ENCODE assay signal across 8 cellular contexts in the genomic region with DNA sequence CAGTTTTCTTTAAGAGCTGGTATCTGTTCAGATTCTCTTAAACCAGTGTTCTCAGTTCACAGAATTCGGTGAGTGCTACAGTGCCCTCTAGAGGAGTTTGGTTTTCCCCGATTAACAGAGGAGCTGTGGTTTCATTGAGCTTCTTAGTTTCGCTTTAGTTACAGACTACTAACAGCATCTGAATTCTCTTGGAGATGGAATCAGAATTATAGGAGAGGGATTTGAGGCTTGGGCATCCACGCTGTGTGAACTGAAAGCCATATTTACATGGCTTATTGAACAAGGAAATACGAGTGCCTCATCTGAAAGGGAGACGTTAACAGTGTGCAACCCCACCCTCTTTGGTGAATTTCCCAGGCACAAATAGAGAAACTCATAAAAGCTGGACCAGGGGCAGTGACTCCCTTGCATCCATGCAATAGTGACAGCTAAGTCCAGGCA.
DNase-seq lines count a peak whose midpoint lies in the region; ATAC-seq lines count a peak whose summit lies in the region.

No MANE protein-coding gene starts in this region.

- DNase-seq in HS-27A (ENCODE audit: low read depth): peak; percentile 59
- peak; percentile 92 for DNase-seq in NCI-H774 (lab: John Stamatoyannopoulos, UW)
- peak; percentile 24 for DNase-seq in hepatic stellate cell (ENCODE audit: low spot score)
- peak; percentile 75 for DNase-seq in putamen (ENCODE audit: low spot score)
- DNase-seq in activated CD8-positive, alpha-beta memory T cell treated with anti-CD3 and anti-CD28 coated beads for 24 hours: no peak

- no peaks in the 10 kb centered on the region for H3K9me3 ChIP-seq in ES-I3 (ENCODE audit: control insufficient read depth, insufficient read depth, low read length)

- ATAC-seq in GM21447 (IDR thresholded peaks at IDR 0.05; ENCODE audit: unreplicated experiment): peak; percentile 100

- 0 out of 2 replicates have a peak, but pooled peaks cover 6% of the 10 kb centered on the region for H3K4me1 ChIP-seq in ES-I3 (ENCODE audit: insufficient read depth, low read length)

- peak overlapping the region; percentile 26 for H3K27ac ChIP-seq in angular gyrus (ENCODE audit: low read depth, low read length)

- H3K36me3 ChIP-seq in ES-I3 (ENCODE audit: insufficient read depth, low read length): no peaks in the 10 kb centered on the region

- peak overlapping the region; percentile 54; the same call in 1 of the 2 replicates for H3K9ac ChIP-seq in ES-I3 (ENCODE audit: low read depth, low read length)
